ENCODE assay signal across 11 cellular contexts in the genomic region with DNA sequence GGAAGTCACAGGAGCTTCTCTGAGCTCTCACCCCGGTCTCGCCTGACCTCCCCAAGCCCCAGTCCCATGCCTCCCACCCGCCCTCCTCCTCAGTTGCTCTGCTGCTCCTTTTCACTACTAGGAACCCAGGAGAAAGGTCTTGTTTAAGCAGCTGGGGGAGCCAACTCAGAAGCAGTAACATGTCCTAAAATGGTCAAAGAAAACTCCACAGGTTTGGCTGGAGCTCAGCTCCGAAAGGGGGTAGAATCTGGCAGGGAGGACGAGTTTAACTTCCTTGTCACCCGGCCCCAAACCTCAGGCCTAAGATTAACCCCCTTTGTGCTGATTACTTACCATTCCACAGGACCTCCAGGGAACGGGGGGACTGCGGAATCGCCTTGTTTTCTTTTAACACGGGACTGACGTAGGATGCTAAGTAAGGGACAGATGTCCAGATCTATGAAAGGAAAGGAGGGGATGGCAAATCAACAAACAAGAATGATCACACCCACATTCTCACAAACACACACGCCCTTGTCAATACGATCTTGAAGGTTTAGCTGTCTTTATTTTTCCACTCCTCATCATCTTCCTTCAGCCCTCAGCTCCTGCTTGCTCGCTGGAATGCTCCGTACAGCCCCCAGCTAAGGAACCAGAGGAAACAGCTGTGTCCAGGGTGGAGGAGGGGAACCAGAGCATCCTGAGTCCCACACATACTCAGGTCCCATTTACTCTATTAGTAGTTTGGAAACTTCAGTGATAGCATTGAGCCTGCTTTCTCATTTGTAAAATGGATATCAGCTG. TPM values are rescaled to one million over a fixed set of nuclear protein-coding genes. Genes with fewer than 3 reads are reported as not detected.
DNase-seq lines count a peak whose midpoint lies in the region; ATAC-seq and TF ChIP-seq lines count a peak whose summit lies in the region.
"Had no signal": no experiment of that assay in that cellular context is flagged by ENCODE, and none has a peak within 500 bp of the region (broad histone marks: within the 10 kb centered on the region; RNA-seq: fewer than 3 reads in every experiment).

No MANE protein-coding gene starts in this region.

- no peak for ATAC-seq in stimulated activated effector memory CD8-positive, alpha-beta T cell treated with anti-CD3 and anti-CD28 coated beads, Interleukin-12 subunit alpha, Interleukin-12 subunit beta, amount 100 ng/mL, for 72 hours
- ATAC-seq in HG03025 (IDR thresholded peaks at IDR 0.05; ENCODE audit: low FRiP score, unreplicated experiment) = no peak
- ATAC-seq: GM12878 had no signal

- H3K9me3 Mint-ChIP-seq in stimulated activated effector memory CD8-positive, alpha-beta T cell treated with anti-CD3 and anti-CD28 coated beads, Interleukin-12 subunit alpha, Interleukin-12 subunit beta, amount 100 ng/mL, for 72 hours = no peaks in the 10 kb centered on the region

- peaks cover 97% of the 10 kb centered on the region for H3K36me3 Mint-ChIP-seq in stimulated activated effector memory CD8-positive, alpha-beta T cell treated with anti-CD3 and anti-CD28 coated beads, Interleukin-12 subunit alpha, Interleukin-12 subunit beta, amount 100 ng/mL, for 72 hours

- H3K4me3 ChIP-seq in WI38 (ENCODE audit: low read depth, low read length) = 0 out of 2 replicates have a peak overlapping the region, but pooled peaks have one; percentile 0
- H3K4me3 ChIP-seq: GM12878 had no signal

- H3K4me3 Mint-ChIP-seq in stimulated activated effector memory CD8-positive, alpha-beta T cell treated with anti-CD3 and anti-CD28 coated beads, Interleukin-12 subunit alpha, Interleukin-12 subunit beta, amount 100 ng/mL, for 72 hours = no peak overlapping the region

- peak overlapping the region; percentile 89 for H3K27ac Mint-ChIP-seq in stimulated activated effector memory CD8-positive, alpha-beta T cell treated with anti-CD3 and anti-CD28 coated beads, Interleukin-12 subunit alpha, Interleukin-12 subunit beta, amount 100 ng/mL, for 72 hours

- DNase-seq in dermis blood vessel endothelial cell = peak; percentile 75
- peak; percentile 35 for DNase-seq in medulla oblongata (ENCODE audit: extremely low spot score)
- DNase-seq in stimulated activated effector memory CD8-positive, alpha-beta T cell treated with anti-CD3 and anti-CD28 coated beads, Interleukin-12 subunit alpha, Interleukin-12 subunit beta, amount 100 ng/mL, for 72 hours (ENCODE audit: low spot score in 2 of 2) = no peak
- DNase-seq in NCI-H128 (lab: John Stamatoyannopoulos, UW; ENCODE audit: unreplicated experiment) = no peak
- DNase-seq in activated CD8-positive, alpha-beta memory T cell treated with anti-CD3 and anti-CD28 coated beads for 24 hours = no peak
- no peak for DNase-seq in activated CD4-positive, alpha-beta T cell treated with anti-CD3 and anti-CD28 coated beads, Interleukin-2, amount 50 U/mL, for 4 hours
- DNase-seq: Calu3, NCI-H1436 treated with DMSO at 0.1 percent for 48 hours had no signal

- H3K4me1 Mint-ChIP-seq in stimulated activated effector memory CD8-positive, alpha-beta T cell treated with anti-CD3 and anti-CD28 coated beads, Interleukin-12 subunit alpha, Interleukin-12 subunit beta, amount 100 ng/mL, for 72 hours = peaks cover 26% of the 10 kb centered on the region

- no peak for TF ChIP-seq CTCF in WI38 (IDR thresholded peaks at IDR 0.05; ENCODE audit: low read depth, low read length)

RNA-seq across cellular contexts. Expression of a gene that starts 13.5 kb away (rescaled TPM):
- 54.1 and 63.5 TPM in 2 replicates for total RNA-seq in dermis blood vessel endothelial cell

RNA-seq across cellular contexts. Expression of a gene that starts 14.1 kb away (rescaled TPM):
- 10.6 and 12.3 TPM in 2 replicates for total RNA-seq in dermis blood vessel endothelial cell

RNA-seq across cellular contexts. Expression of a gene that starts 19.2 kb away (rescaled TPM):
- 11.4 and 31.3 TPM in 2 replicates for total RNA-seq in dermis blood vessel endothelial cell

RNA-seq across cellular contexts. Expression of a gene that starts 39.8 kb away (rescaled TPM):
- 10.4 and 19.5 TPM in 2 replicates for total RNA-seq in dermis blood vessel endothelial cell

Comparison
In these comparisons a context has a peak if more than half of its experiments do, and no peak if none do; other contexts are left out.
1. DNase-seq: peak in dermis blood vessel endothelial cell (single experiment) and medulla oblongata (single experiment); none in stimulated activated effector memory CD8-positive, alpha-beta T cell treated with anti-CD3 and anti-CD28 coated beads, Interleukin-12 subunit alpha, Interleukin-12 subunit beta, amount 100 ng/mL, for 72 hours (0 of 2), NCI-H128 (single experiment), activated CD8-positive, alpha-beta memory T cell treated with anti-CD3 and anti-CD28 coated beads for 24 hours (single experiment) and activated CD4-positive, alpha-beta T cell treated with anti-CD3 and anti-CD28 coated beads, Interleukin-2, amount 50 U/mL, for 4 hours (0 of 2).